Comparison of ENCODE assay signal across 22 cellular contexts in the genomic region with DNA sequence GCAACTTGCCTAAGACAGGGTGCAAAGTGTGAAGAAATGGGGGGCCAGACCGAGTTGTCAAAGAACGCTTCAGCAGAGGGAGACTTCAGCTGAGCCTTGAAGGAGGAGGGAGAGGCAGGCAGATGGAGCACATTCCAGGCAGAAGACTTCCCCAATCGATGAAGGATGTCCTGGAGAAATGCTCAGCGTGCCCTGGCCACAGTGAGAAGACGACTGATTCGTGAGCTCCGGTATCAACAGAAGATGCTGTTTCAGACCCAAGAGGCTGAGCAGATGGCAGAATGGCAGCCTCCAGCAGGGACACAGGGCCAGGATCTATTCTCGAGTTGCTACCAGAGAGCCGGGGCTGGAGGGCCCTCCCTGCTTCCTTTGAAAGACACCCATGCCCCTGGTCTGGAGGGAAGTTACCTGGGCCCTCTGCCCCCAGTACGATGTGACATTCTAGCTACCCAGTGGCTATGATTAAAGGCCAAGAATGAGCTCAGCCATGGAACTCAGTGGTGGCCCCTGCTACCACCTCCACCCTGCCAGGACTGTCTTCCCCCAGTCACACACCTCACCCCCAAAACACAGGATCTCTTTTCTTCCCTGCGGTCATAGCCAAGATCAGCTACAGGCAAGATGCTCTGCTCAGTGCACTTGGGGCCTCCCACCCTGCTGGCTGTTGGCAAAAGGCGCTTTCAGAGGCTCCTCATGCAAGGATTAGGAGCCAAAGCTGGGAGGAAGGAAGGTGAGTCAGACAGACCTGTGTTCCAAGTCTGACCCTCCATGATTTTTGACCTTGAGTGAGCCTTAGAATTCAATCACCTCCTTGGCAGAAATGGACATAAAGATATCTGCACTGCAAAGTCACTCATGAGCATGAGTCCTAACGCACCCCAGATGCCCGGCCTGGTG.
A peak's percentile ranks its signal among the peaks of the same experiment; 100 is the strongest.
DNase-seq lines count a peak whose midpoint lies in the region; ATAC-seq and TF ChIP-seq lines count a peak whose summit lies in the region.
"Had no signal": no experiment of that assay in that cellular context is flagged by ENCODE, and none has a peak within 500 bp of the region (broad histone marks: within the 10 kb centered on the region; RNA-seq: fewer than 3 reads in every experiment).

No MANE protein-coding gene starts in this region.

- no peak overlapping the region for H3K27ac Mint-ChIP-seq in type B pancreatic cell
- H3K27ac Mint-ChIP-seq: CD4-positive, CD25-positive, alpha-beta regulatory T cell had no signal

- H3K4me1 ChIP-seq in tibial nerve = peaks cover 0 to 18% (median 0%) of the 10 kb centered on the region in 4 donors
- H3K4me1 ChIP-seq: BLaER1, HAP-1 had no signal

- H3K27me3 ChIP-seq in tibial nerve = no peaks in the 10 kb centered on the region
- H3K27me3 ChIP-seq: BLaER1 had no signal

- peak; percentile 46 for DNase-seq in G401 (ENCODE audit: low spot score)
- DNase-seq in M059J (ENCODE audit: low read depth) = peak; percentile 22
- DNase-seq in cerebellar cortex (ENCODE audit: low spot score) = peak; percentile 35
- peak; percentile 62 for DNase-seq in mesenteric fat pad (ENCODE audit: low spot score)
- DNase-seq in tibial nerve (ENCODE audit: low spot score in 2 of 2) = no peak
- DNase-seq in type B pancreatic cell (ENCODE audit: extremely low spot score, unreplicated experiment) = no peak
- DNase-seq: CD4-positive, CD25-positive, alpha-beta regulatory T cell; DMS53; GOT3; IMR-90; NCI-H1092 treated with DMSO at 0.1 percent for 48 hours; NCI-H1436; NCI-H187; NCI-H2081 treated with DMSO at 0.1 percent for 48 hours; NCI-H524 treated with DMSO at 0.1 percent for 48 hours; NCI-H774; SK-N-SH had no signal

- no peaks in the 10 kb centered on the region for H3K4me1 Mint-ChIP-seq in type B pancreatic cell (ENCODE audit: unreplicated experiment)
- H3K4me1 Mint-ChIP-seq: CD4-positive, CD25-positive, alpha-beta regulatory T cell had no signal

- no peaks in the 10 kb centered on the region for H3K9me3 Mint-ChIP-seq in type B pancreatic cell
- H3K9me3 Mint-ChIP-seq: CD4-positive, CD25-positive, alpha-beta regulatory T cell had no signal

- ATAC-seq in GM21576 (IDR thresholded peaks at IDR 0.05; ENCODE audit: unreplicated experiment) (no peak), GM18502 (IDR thresholded peaks at IDR 0.05; ENCODE audit: poor library complexity, unreplicated experiment) (no peak)

- no peak overlapping the region for H3K4me3 ChIP-seq in tibial nerve
- H3K4me3 ChIP-seq: BLaER1, HAP-1 had no signal

- TF ChIP-seq POLR2A in tibial nerve (IDR thresholded peaks at IDR 0.05) = no peak

- H3K4me3 Mint-ChIP-seq in type B pancreatic cell = no peak overlapping the region
- H3K4me3 Mint-ChIP-seq: CD4-positive, CD25-positive, alpha-beta regulatory T cell had no signal

- WGBS in tibial nerve, 2 donors = 88 to 93% methylated on average over 14 of the region's 14 CpGs

- no peaks in the 10 kb centered on the region for H3K9me3 ChIP-seq in tibial nerve
- H3K9me3 ChIP-seq: BLaER1, HAP-1, SK-N-SH had no signal

- H3K36me3 ChIP-seq in tibial nerve = no peaks in the 10 kb centered on the region
- H3K36me3 ChIP-seq: BLaER1, HAP-1 had no signal

- no peak for TF ChIP-seq CTCF in tibial nerve (IDR thresholded peaks at IDR 0.05)
- no peak for TF ChIP-seq CTCF in type B pancreatic cell (conservative IDR thresholded peaks at IDR 0.05)

- peaks cover 4% of the 10 kb centered on the region for H3K27me3 Mint-ChIP-seq in type B pancreatic cell
- H3K27me3 Mint-ChIP-seq: CD4-positive, CD25-positive, alpha-beta regulatory T cell had no signal

- no peaks in the 10 kb centered on the region for H3K36me3 Mint-ChIP-seq in type B pancreatic cell
- H3K36me3 Mint-ChIP-seq: CD4-positive, CD25-positive, alpha-beta regulatory T cell had no signal

- no peak overlapping the region for H3K27ac ChIP-seq in tibial nerve
- H3K27ac ChIP-seq: BLaER1, KMS-11 had no signal

- TF ChIP-seq EP300 in tibial nerve (IDR thresholded peaks at IDR 0.05) = no peak

- in situ Hi-C loops in G401 (cut with HindIII; ENCODE audit: low sequenced_read_pairs) = no loop called here

Comparison
In these comparisons a context has a peak if more than half of its experiments do, and no peak if none do; other contexts are left out.
1. DNase-seq: peak in G401 (single experiment), M059J (single experiment), cerebellar cortex (single experiment) and mesenteric fat pad (single experiment); none in tibial nerve (0 of 2) and type B pancreatic cell (single experiment).